In the genomic region with DNA sequence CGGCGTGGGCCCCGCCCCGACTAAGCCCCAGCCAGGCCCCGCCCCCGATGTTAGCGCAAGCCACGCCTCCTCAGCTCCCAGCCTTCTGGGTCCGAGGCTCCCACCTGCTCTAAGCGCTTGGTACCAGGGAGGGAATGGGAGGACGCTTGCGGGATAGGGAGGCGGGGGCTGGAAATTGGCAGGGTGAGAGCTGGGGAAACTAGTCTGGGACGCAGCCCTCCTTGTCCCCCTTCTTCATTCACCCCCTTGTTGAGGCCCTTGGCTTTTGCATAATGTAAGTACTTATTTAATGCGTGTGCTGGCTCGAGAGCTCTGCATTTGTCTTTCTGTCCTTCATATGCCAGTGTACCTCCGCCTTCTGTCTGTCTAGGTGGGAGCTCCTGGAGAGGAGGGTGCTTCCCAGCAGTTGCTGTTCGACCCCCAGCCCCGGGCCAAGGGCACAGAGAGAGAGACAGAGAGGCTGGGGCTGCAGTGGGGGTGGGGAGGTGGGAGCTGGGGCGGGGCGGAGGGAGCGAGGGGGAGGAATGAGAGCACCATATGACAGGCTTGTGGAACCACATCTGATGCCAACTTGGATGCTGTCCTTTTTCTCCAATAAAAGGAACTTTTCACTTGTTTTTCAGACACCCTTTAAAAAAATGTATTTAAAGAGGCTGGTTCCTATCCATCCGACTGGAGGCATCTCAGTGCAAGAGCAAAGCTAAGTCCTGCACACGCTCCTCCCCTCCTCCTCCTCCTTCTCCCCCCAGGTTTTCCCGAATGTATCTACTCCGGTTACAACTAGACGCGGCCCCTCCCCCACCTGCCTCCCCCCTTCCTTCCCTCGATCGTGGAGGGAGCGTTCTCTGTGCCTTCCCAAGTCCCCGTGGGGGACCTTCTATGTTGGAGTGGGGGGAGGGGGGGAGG, we compare ENCODE assay signal across 8 cellular contexts. TPM values are rescaled to one million over a fixed set of nuclear protein-coding genes. Genes with fewer than 3 reads are reported as not detected.
DNase-seq lines count a peak whose midpoint lies in the region; ATAC-seq and TF ChIP-seq lines count a peak whose summit lies in the region.

No MANE protein-coding gene starts in this region.

- H3K27ac ChIP-seq in adrenal gland (peak overlapping the region in 3 of 5 donors; percentile 5 to 74 (median 11)), left ventricle myocardium inferior (replicated peaks) (peak overlapping the region; percentile 33), upper lobe of left lung (peak overlapping the region; percentile 15 to 73 (median 62))

- H3K9me3 Mint-ChIP-seq in T-cell = peaks cover 0 to 3% (median 0%) of the 10 kb centered on the region in 3 donors

- TF ChIP-seq POLR2A in adrenal gland (IDR thresholded peaks at IDR 0.05) = no peak
- TF ChIP-seq POLR2A in upper lobe of left lung (IDR thresholded peaks at IDR 0.05) = no peak

- no peaks in the 10 kb centered on the region for H3K36me3 Mint-ChIP-seq in T-cell

- no peaks in the 10 kb centered on the region for H3K36me3 ChIP-seq in adrenal gland (replicated peaks in 1 of 2)
- no peaks in the 10 kb centered on the region for H3K36me3 ChIP-seq in left ventricle myocardium inferior
- H3K36me3 ChIP-seq in upper lobe of left lung = no peaks in the 10 kb centered on the region

- peak overlapping the region in 3 of 4 donors; percentile 13 to 63 (median 54) for H3K4me3 ChIP-seq in adrenal gland
- peak overlapping the region; percentile 70 for H3K4me3 ChIP-seq in left ventricle myocardium inferior
- H3K4me3 ChIP-seq in upper lobe of left lung = peak overlapping the region; percentile 41 to 64 (median 50)

- peaks cover 0 to 9% of the 10 kb centered on the region in 2 donors for H3K27me3 Mint-ChIP-seq in T-cell

- peak overlapping the region; percentile 58 to 66 for H3K27ac Mint-ChIP-seq in T-cell

- H3K9me3 ChIP-seq in adrenal gland (replicated peaks in 1 of 3) (no peaks in the 10 kb centered on the region), left ventricle myocardium inferior (replicated peaks) (no peaks in the 10 kb centered on the region), upper lobe of left lung (no peaks in the 10 kb centered on the region)

- POLR2A ChIA-PET in T-cell (lab: Charles Lee) = no interaction called here

- intact Hi-C loops in adrenal gland (cut with DNase I) = no loop called here
- intact Hi-C loops in left ventricle myocardium inferior (cut with micrococcal nuclease) = no loop called here
- intact Hi-C loops in posterior vena cava (cut with DNase I) = loop anchor here in 1 of 2 donors (10.0 kb wide), 1 partner anchor 239 kb away; no protein-coding TSS in a partner anchor

- ATAC-seq in GM21825 (IDR thresholded peaks at IDR 0.05; ENCODE audit: unreplicated experiment) = peak; percentile 45
- ATAC-seq in T-cell (replicated peaks in 1 of 4) = peak; percentile 88 to 95 (median 94)
- peak; percentile 82 to 90 for ATAC-seq in upper lobe of left lung (ENCODE audit: low FRiP score in 2 of 2)

- TF ChIP-seq CTCF in adrenal gland (IDR thresholded peaks at IDR 0.05) (no peak), left ventricle myocardium inferior (IDR thresholded peaks at IDR 0.05; ENCODE audit: borderline replicate concordance) (no peak), upper lobe of left lung (IDR thresholded peaks at IDR 0.05) (no peak)

- DNase-seq in DMS 273 (lab: John Stamatoyannopoulos, UW; ENCODE audit: unreplicated experiment) = peak; percentile 90
- DNase-seq in NCI-H1048 (lab: John Stamatoyannopoulos, UW) = peak; percentile 32
- DNase-seq in T-cell = peak; percentile 10 to 79 (median 62)
- DNase-seq in adrenal gland = peak; percentile 66 to 82 (median 74)
- peak; percentile 71 for DNase-seq in left ventricle myocardium inferior
- peak; percentile 93 for DNase-seq in posterior vena cava (ENCODE audit: low spot score)
- DNase-seq in upper lobe of left lung = peak; percentile 89 to 94

- peaks cover 21 to 32% (median 30%) of the 10 kb centered on the region in 3 donors for H3K4me1 Mint-ChIP-seq in T-cell

- 0 to 2% (median 1%) methylated on average over 22 to 32 of the region's 32 CpGs for WGBS in adrenal gland, 4 donors
- WGBS in upper lobe of left lung, 2 donors = 1% methylated on average over 23 to 27 of the region's 32 CpGs

- TF ChIP-seq EP300 in upper lobe of left lung (IDR thresholded peaks at IDR 0.05) = no peak

- H3K27me3 ChIP-seq in adrenal gland (no peaks in the 10 kb centered on the region), left ventricle myocardium inferior (ENCODE audit: low read depth) (peaks cover 48% of the 10 kb centered on the region), upper lobe of left lung (no peaks in the 10 kb centered on the region)

- H3K4me1 ChIP-seq in adrenal gland (replicated peaks in 1 of 2) (peaks cover 0 to 14% of the 10 kb centered on the region in 2 donors), left ventricle myocardium inferior (peaks cover 25% of the 10 kb centered on the region), upper lobe of left lung (peaks cover 15 to 28% (median 20%) of the 10 kb centered on the region in 4 donors)

- CTCF ChIA-PET in T-cell (lab: Charles Lee) = interaction anchor here in 1 of 2 donors (0.7 to 1.2 kb wide), 2 partner anchors 26 to 518 kb away, joined by 3 to 4 read pairs; partner anchors contain the start of gene MAP1LC3B2

- H3K4me3 Mint-ChIP-seq in T-cell = peak overlapping the region; percentile 84 to 89 (median 87)

RNA-seq across cellular contexts. Expression of gene MAP1LC3B2, which starts 25.6 kb away (rescaled TPM):
- total RNA-seq in T-cell = 1 to 10 TPM in 4 of 5 donors, under 1 TPM in 1; 0.92 to 4.6 (median 1.4) TPM
- total RNA-seq in adrenal gland = 1 to 10 TPM in 4 of 8 donors, under 1 TPM in 3, not detected in 1; 0.54 to 4.6 (median 2.5) TPM
- 1 to 10 TPM in 2 of 3 donors, under 1 TPM in 1; 0.81 to 1.7 (median 1.3) TPM for polyA plus RNA-seq in adrenal gland
- 2.9 TPM for total RNA-seq in left ventricle myocardium inferior
- 1 to 10 TPM in 1 of 2 donors, not detected in 1; 1.8 TPM for total RNA-seq in posterior vena cava
- total RNA-seq in upper lobe of left lung = 1 to 10 TPM in 4 of 6 donors, not detected in 2; 1.5 to 5.7 (median 2.5) TPM

Comparison
In these comparisons a context has a peak if more than half of its experiments do, and no peak if none do; other contexts are left out.
1. Peak in every context shown above with its lines: DNase-seq, ATAC-seq, H3K4me3 ChIP-seq and H3K27ac ChIP-seq.
2. DNase-seq: peak in every context shown above with its lines; median percentile 93 in posterior vena cava; 92 in upper lobe of left lung; 90 in DMS 273; 74 in adrenal gland; 71 in left ventricle myocardium inferior; 62 in T-cell; 32 in NCI-H1048.
3. H3K27ac ChIP-seq: peak in every context shown above with its lines; median percentile 62 in upper lobe of left lung; 33 in left ventricle myocardium inferior; 11 in adrenal gland.